1 cellular context compared by ENCODE assay signal in the genomic region with DNA sequence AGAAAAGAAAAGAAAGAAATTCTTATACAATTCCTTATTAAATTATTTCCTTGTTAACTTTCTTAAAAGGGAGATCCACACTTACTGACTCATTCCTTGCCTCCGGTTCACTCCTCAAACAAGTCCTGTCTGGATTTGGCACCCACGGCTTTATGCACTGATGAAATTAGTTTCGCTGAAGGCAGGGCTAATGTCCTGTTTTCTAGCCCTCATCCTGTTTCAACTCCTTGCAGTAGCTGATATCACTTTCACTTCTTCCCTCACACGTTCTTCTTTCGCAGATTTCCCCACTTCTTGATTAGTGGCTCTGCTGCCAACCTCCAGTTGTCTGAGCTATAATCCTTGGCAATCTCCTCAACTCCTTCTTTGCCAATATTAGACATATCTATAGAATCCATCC.
TF ChIP-seq lines count a peak whose summit lies in the region.

No MANE protein-coding gene starts in this region.

TF ChIP-seq in GM12878, 131 proteins besides CTCF, POLR2A, EP300 and RAD21 (continued from another document):
- no peak for TF ChIP-seq EZH2 (IDR thresholded peaks at IDR 0.05; ENCODE audit: borderline replicate concordance, control insufficient read depth, low read depth, low read length)
- TF ChIP-seq SREBF1 (IDR thresholded peaks at IDR 0.05; ENCODE audit: low read length) = no peak
- no peak for TF ChIP-seq RAD51 (IDR thresholded peaks at IDR 0.05)
